21 cellular contexts compared by ENCODE assay signal in the genomic region with DNA sequence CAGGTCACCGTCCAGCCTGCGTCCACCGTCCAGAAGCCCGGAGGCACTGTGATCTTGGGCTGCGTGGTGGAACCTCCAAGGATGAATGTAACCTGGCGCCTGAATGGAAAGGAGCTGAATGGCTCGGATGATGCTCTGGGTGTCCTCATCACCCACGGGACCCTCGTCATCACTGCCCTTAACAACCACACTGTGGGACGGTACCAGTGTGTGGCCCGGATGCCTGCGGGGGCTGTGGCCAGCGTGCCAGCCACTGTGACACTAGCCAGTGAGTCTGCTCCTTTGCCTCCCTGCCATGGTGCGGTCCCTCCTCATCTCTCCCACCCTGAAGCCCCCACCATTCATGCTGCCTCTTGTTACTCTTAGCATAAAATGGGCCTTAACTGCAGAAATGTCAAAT. TPM values are rescaled to one million over a fixed set of nuclear protein-coding genes. Genes with fewer than 3 reads are reported as not detected.
"Had no signal": no experiment of that assay in that cellular context is flagged by ENCODE, and none has a peak within 500 bp of the region (broad histone marks: within the 10 kb centered on the region; RNA-seq: fewer than 3 reads in every experiment).

No MANE protein-coding gene starts in this region.

- H3K27me3 ChIP-seq: cardiac muscle cell had no signal

- ATAC-seq: activated CD8-positive, alpha-beta memory T cell treated with anti-CD3 and anti-CD28 coated beads, Interleukin-2, amount 10 ng/mL, durations not matched to agents 7 days and 5 days; K562; PC-3 had no signal

- DNase-seq: activated CD4-positive, alpha-beta T cell treated with anti-CD3 and anti-CD28 coated beads for 48 hours; activated CD4-positive, alpha-beta T cell treated with anti-CD3 and anti-CD28 coated beads, Interleukin-2, amount 50 U/mL, for 4 hours; activated CD4-positive, CD25-positive, alpha-beta regulatory T cell treated with anti-CD3 and anti-CD28 coated beads, Interleukin-2, amount 50 U/mL, for 72 hours; activated CD8-positive, alpha-beta memory T cell treated with anti-CD3 and anti-CD28 coated beads, Interleukin-2, amount 10 ng/mL, durations not matched to agents 7 days and 5 days; activated effector memory CD4-positive, alpha-beta T cell treated with Interleukin-2 at 50 U/mL for 16 hours; activated naive CD4-positive, alpha-beta T cell; activated T-cell treated with anti-CD3 and anti-CD28 coated beads, Interleukin-2, amount 50 U/mL, for 24 hours; aorta; Karpas-422; NCI-H146; NCI-H187 treated with DMSO at 0.1 percent for 48 hours; NCI-H2081 treated with DMSO at 0.1 percent for 48 hours; NCI-H2171; NCI-H2227 treated with DMSO at 0.1 percent for 48 hours; NCI-H526 treated with DMSO at 0.1 percent for 48 hours; PC-3; SHP77 had no signal

- H3K4me3 ChIP-seq: cardiac muscle cell, K562 had no signal

- FAIRE-seq: K562, RCC 7860 had no signal

- H3K27ac ChIP-seq: cardiac muscle cell had no signal

- H3K36me3 ChIP-seq: cardiac muscle cell had no signal

RNA-seq across cellular contexts. Expression of a gene that starts 39.2 kb away (rescaled TPM):
- total RNA-seq: activated CD8-positive, alpha-beta memory T cell treated with anti-CD3 and anti-CD28 coated beads, Interleukin-2, amount 10 ng/mL, durations not matched to agents 7 days and 5 days; K562; NCI-H460 had no signal
- polyA plus RNA-seq: K562 had no signal
